In genomic region chr4:22021116-22021515, GRCh38 we compare ENCODE assay signal across 30 cellular contexts.
"Had no signal": no experiment of that assay in that cellular context is flagged by ENCODE, and none has a peak within 500 bp of the region (broad histone marks: within the 10 kb centered on the region; RNA-seq: fewer than 3 reads in every experiment).

No MANE protein-coding gene starts in this region.

- H3K9me3 Mint-ChIP-seq: activated naive CD4-positive, alpha-beta T cell treated with anti-CD3 and anti-CD28 coated beads for 36 hours; activated T-helper 1 cell treated with anti-CD3 and anti-CD28 coated beads, Interleukin-12 subunit alpha, Interleukin-12 subunit beta, Interleukin-2, Interleukin-4 antibody, amounts not matched to agents 30 ng/mL and 10 ng/mL and 1 ng/mL, durations not matched to agents 14 hours and 24 hours and 36 hours had no signal

- H3K27ac ChIP-seq: adrenal gland, KMS-11, Peyer's patch, RWPE1 had no signal

- H3K4me3 Mint-ChIP-seq: activated CD4-positive, alpha-beta T cell treated with anti-CD3 and anti-CD28 coated beads for 36 hours; activated CD4-positive, alpha-beta T cell treated with anti-CD3 and anti-CD28 coated beads, Interleukin-2, amount 10 ng/mL, durations not matched to agents 7 days and 5 days; activated naive CD4-positive, alpha-beta T cell treated with anti-CD3 and anti-CD28 coated beads for 36 hours; activated T-cell treated with anti-CD3 and anti-CD28 coated beads, Interleukin-2, amount 50 U/mL, for 4 hours; activated T-helper 1 cell treated with anti-CD3 and anti-CD28 coated beads, Interleukin-12 subunit alpha, Interleukin-12 subunit beta, Interleukin-2, Interleukin-4 antibody, amounts not matched to agents 30 ng/mL and 10 ng/mL and 1 ng/mL, durations not matched to agents 14 hours and 24 hours and 36 hours; brain had no signal

- H3K4me3 ChIP-seq: adrenal gland, MG63, Peyer's patch had no signal

- H3K9ac ChIP-seq: KMS-11 had no signal

- H3K9me3 ChIP-seq: adrenal gland, MG63, Peyer's patch had no signal

- DNase-seq: activated CD4-positive, alpha-beta T cell treated with anti-CD3 and anti-CD28 coated beads for 36 hours; activated CD4-positive, alpha-beta T cell treated with anti-CD3 and anti-CD28 coated beads, Interleukin-2, amount 10 ng/mL, durations not matched to agents 7 days and 5 days; activated CD4-positive, alpha-beta T cell treated with anti-CD3 and anti-CD28 coated beads, Interleukin-2, amount 50 U/mL, for 48 hours; activated CD8-positive, alpha-beta memory T cell treated with anti-CD3 and anti-CD28 coated beads, Interleukin-2, amount 50 U/mL, for 4 hours; activated gamma-delta T cell treated with Interleukin-2 at 50 U/mL for 16 hours; activated naive CD4-positive, alpha-beta T cell treated with anti-CD3 and anti-CD28 coated beads for 36 hours; activated T-cell treated with anti-CD3 and anti-CD28 coated beads for 4 hours; activated T-cell treated with anti-CD3 and anti-CD28 coated beads, Interleukin-2, amount 50 U/mL, for 4 hours; adrenal gland; central memory CD4-positive, alpha-beta T cell; MG63; MV-4-11; NCI-H1092; NCI-H146; NCI-H187; NCI-H2029 treated with DMSO at 0.1 percent for 48 hours; NCI-H2107; NCI-H2171 treated with DMSO at 0.1 percent for 48 hours; NCI-H2227 treated with DMSO at 0.1 percent for 48 hours; NCI-H524 treated with DMSO at 0.1 percent for 48 hours; Peyer's patch; SIG-M5; T1000 had no signal

- H3K36me3 ChIP-seq: adrenal gland, MG63, Peyer's patch had no signal

- H3K36me3 Mint-ChIP-seq: activated naive CD4-positive, alpha-beta T cell treated with anti-CD3 and anti-CD28 coated beads, Interleukin-2, amount 50 U/mL, for 72 hours; brain had no signal

- H3K4me1 Mint-ChIP-seq: activated CD4-positive, alpha-beta T cell treated with anti-CD3 and anti-CD28 coated beads for 36 hours; activated CD4-positive, alpha-beta T cell treated with anti-CD3 and anti-CD28 coated beads, Interleukin-2, amount 10 ng/mL, durations not matched to agents 7 days and 5 days; brain had no signal

- ATAC-seq: activated CD4-positive, alpha-beta T cell treated with anti-CD3 and anti-CD28 coated beads for 36 hours; activated naive CD4-positive, alpha-beta T cell treated with anti-CD3 and anti-CD28 coated beads, Interleukin-2, amount 50 U/mL, for 72 hours; activated T-cell treated with anti-CD3 and anti-CD28 coated beads, Interleukin-2, amount 50 U/mL, for 4 hours; Right ventricle myocardium inferior had no signal

- H3K27me3 Mint-ChIP-seq: activated CD4-positive, alpha-beta T cell treated with anti-CD3 and anti-CD28 coated beads for 36 hours; activated CD4-positive, alpha-beta T cell treated with anti-CD3 and anti-CD28 coated beads, Interleukin-2, amount 10 ng/mL, durations not matched to agents 7 days and 5 days; brain had no signal

- H3K27ac Mint-ChIP-seq: activated CD4-positive, alpha-beta T cell treated with anti-CD3 and anti-CD28 coated beads for 36 hours; activated CD4-positive, alpha-beta T cell treated with anti-CD3 and anti-CD28 coated beads, Interleukin-2, amount 10 ng/mL, durations not matched to agents 7 days and 5 days; activated naive CD4-positive, alpha-beta T cell treated with anti-CD3 and anti-CD28 coated beads for 36 hours; activated naive CD4-positive, alpha-beta T cell treated with anti-CD3 and anti-CD28 coated beads, Interleukin-2, amount 50 U/mL, for 72 hours; activated T-helper 1 cell treated with anti-CD3 and anti-CD28 coated beads, Interleukin-12 subunit alpha, Interleukin-12 subunit beta, Interleukin-2, Interleukin-4 antibody, amounts not matched to agents 30 ng/mL and 10 ng/mL and 1 ng/mL, durations not matched to agents 14 hours and 24 hours and 36 hours; brain had no signal

- FAIRE-seq: colon had no signal

- H3K27me3 ChIP-seq: adrenal gland, MG63, Peyer's patch had no signal

- H3K4me2 ChIP-seq: KMS-11 had no signal

- H3K4me1 ChIP-seq: adrenal gland, Peyer's patch had no signal
